Comparison of ENCODE assay signal across 2 cellular contexts in genomic region chr17:17807440-17807839, GRCh38.
TF ChIP-seq lines count a peak whose summit lies in the region.

No MANE protein-coding gene starts in this region.

TF ChIP-seq in A549, 52 proteins besides CTCF, POLR2A, EP300 and RAD21:
- TF ChIP-seq HES2 (IDR thresholded peaks at IDR 0.05) (no peak), ZNF302 (CRISPR knock-in tag; IDR thresholded peaks at IDR 0.05) (no peak), SREBF2 (IDR thresholded peaks at IDR 0.05) (no peak), GATA3 (IDR thresholded peaks at IDR 0.05; ENCODE audit: borderline replicate concordance) (no peak), REST (IDR thresholded peaks at IDR 0.05) (no peak)

TF ChIP-seq in HepG2, 621 proteins besides CTCF, POLR2A, EP300 and RAD21:
- TF ChIP-seq SIN3B (IDR thresholded peaks at IDR 0.05; ENCODE audit: low read length) (no peak), HNRNPL (IDR thresholded peaks at IDR 0.05; ENCODE audit: low read depth, low read length) (peak; percentile 81)
